1 cellular context compared by ENCODE assay signal in the genomic region with DNA sequence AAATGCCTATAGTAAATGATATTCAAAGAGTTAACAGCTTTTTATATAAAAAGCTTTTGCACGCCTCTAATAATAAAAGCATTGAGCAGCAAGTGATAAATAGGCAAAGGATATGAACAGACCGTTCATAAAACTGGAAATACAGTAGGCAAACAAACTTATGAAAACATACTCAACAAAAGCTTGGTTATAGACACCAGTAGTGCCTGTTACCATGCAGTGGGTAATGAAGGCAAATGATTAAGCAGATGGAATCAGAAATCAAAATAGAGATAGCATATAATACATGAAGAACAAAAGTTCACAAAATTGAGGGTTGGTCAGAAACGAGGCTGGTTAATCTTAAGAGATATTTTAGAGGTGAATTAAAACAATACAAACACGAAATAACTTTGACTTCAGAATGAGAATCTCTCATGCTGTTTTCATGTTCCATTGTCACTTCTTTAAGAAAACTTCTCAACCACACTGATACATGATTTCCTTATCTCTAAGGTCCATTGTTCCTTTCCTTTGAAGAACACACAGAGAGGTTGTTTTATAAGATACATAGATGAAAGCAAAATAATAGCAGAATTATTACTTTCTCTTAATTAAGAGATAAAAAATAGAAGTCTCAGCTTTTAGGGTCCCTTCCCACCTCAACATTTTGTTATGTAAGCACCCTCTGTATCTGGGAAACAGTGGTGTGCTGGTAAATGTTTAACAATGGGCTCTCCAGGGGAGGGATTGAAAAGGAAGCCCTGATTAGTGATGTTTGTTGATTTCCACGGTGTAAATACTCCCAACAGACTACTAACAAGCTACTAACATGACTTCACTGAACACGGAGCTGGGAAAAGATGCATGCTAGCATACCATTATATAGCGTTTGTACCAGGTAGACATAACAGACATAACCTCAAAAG.
TF ChIP-seq lines count a peak whose summit lies in the region.

No MANE protein-coding gene starts in this region.

TF ChIP-seq in SK-N-SH, 30 proteins besides CTCF, POLR2A, EP300 and RAD21:
- no peak for TF ChIP-seq TAF1 (IDR thresholded peaks at IDR 0.05; ENCODE audit: borderline replicate concordance, low read depth, low read length)
- TF ChIP-seq NFIC (IDR thresholded peaks at IDR 0.05; ENCODE audit: borderline replicate concordance) = no peak
- TF ChIP-seq, protein P1, sequence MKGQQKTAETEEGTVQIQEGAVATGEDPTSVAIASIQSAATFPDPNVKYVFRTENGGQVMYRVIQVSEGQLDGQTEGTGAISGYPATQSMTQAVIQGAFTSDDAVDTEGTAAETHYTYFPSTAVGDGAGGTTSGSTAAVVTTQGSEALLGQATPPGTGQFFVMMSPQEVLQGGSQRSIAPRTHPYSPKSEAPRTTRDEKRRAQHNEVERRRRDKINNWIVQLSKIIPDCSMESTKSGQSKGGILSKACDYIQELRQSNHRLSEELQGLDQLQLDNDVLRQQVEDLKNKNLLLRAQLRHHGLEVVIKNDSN (IDR thresholded peaks at IDR 0.05; ENCODE audit: borderline replicate concordance, low read depth) = no peak
- TF ChIP-seq, protein P2, sequence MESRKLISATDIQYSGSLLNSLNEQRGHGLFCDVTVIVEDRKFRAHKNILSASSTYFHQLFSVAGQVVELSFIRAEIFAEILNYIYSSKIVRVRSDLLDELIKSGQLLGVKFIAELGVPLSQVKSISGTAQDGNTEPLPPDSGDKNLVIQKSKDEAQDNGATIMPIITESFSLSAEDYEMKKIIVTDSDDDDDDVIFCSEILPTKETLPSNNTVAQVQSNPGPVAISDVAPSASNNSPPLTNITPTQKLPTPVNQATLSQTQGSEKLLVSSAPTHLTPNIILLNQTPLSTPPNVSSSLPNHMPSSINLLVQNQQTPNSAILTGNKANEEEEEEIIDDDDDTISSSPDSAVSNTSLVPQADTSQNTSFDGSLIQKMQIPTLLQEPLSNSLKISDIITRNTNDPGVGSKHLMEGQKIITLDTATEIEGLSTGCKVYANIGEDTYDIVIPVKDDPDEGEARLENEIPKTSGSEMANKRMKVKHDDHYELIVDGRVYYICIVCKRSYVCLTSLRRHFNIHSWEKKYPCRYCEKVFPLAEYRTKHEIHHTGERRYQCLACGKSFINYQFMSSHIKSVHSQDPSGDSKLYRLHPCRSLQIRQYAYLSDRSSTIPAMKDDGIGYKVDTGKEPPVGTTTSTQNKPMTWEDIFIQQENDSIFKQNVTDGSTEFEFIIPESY (IDR thresholded peaks at IDR 0.05; ENCODE audit: borderline replicate concordance, low read depth) = no peak
- TF ChIP-seq YY1 (IDR thresholded peaks at IDR 0.05; ENCODE audit: low read depth) = no peak
- TF ChIP-seq RXRA (IDR thresholded peaks at IDR 0.05; ENCODE audit: borderline replicate concordance, low read depth) = no peak
- TF ChIP-seq RFX5 (IDR thresholded peaks at IDR 0.05; ENCODE audit: low read length) = no peak
- no peak for TF ChIP-seq ELF1 (IDR thresholded peaks at IDR 0.05)
